Comparison of ENCODE assay signal across 8 cellular contexts in the genomic region with DNA sequence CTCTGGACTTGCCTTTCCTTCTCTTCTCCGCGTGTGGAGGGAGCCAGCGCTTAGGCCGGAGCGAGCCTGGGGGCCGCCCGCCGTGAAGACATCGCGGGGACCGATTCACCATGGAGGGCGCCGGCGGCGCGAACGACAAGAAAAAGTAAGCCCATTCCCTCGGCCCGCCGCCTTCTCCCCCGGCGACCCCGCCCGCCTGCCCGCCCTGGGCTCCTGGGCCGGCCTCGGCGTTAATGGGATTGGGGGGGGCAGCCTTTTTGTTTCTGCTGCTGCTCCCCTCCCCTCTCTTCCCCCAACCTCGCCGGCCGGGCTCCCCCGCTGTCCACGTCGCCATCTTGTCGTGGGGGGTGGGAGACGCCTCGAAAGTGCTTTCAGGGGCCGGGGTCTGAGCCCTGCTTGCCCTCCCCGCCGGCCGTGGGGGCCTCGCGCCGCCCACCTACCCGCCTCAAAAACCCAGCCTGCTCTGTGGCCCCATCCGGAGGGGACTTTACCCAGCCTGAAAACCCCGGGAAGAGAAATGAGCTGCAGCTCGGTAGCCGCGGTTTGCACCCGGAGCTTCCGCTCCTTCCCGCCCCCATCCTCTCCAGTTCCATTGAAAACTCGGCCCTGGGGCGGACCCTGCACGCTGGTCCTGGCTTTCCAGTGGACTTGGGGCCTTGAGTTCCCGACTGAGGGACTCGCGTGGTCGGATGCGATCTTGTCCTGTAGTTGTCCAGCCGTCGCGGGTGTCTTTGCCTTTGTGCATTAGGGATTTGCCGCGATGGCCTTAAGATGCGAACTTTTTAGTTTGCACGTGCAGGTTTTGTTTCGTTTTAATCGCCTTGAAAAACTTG. TPM values are rescaled to one million over a fixed set of nuclear protein-coding genes. Genes with fewer than 3 reads are reported as not detected.
DNase-seq lines count a peak whose midpoint lies in the region; ATAC-seq and TF ChIP-seq lines count a peak whose summit lies in the region.

No MANE protein-coding gene starts in this region.

- peaks cover 27% of the 10 kb centered on the region for H3K36me3 Mint-ChIP-seq in activated naive CD4-positive, alpha-beta T cell treated with anti-CD3 and anti-CD28 coated beads, Interleukin-2, amount 50 U/mL, for 24 hours

- H3K27me3 ChIP-seq in ovary (no peaks in the 10 kb centered on the region), upper lobe of right lung (no peaks in the 10 kb centered on the region)

- H3K36me3 ChIP-seq in ovary (no peaks in the 10 kb centered on the region), upper lobe of right lung (no peaks in the 10 kb centered on the region)

- TF ChIP-seq EP300 in ovary (IDR thresholded peaks at IDR 0.05): no peak

- TF ChIP-seq POLR2A in ovary (IDR thresholded peaks at IDR 0.05): peak; percentile 10

- no peaks in the 10 kb centered on the region for H3K9me3 Mint-ChIP-seq in activated naive CD4-positive, alpha-beta T cell treated with anti-CD3 and anti-CD28 coated beads, Interleukin-2, amount 50 U/mL, for 24 hours

- H3K27ac Mint-ChIP-seq in activated naive CD4-positive, alpha-beta T cell treated with anti-CD3 and anti-CD28 coated beads, Interleukin-2, amount 50 U/mL, for 24 hours: peak overlapping the region; percentile 97

- H3K4me3 ChIP-seq in ovary (peak overlapping the region; percentile 96), upper lobe of right lung (peak overlapping the region; percentile 89)

- H3K4me1 Mint-ChIP-seq in activated naive CD4-positive, alpha-beta T cell treated with anti-CD3 and anti-CD28 coated beads, Interleukin-2, amount 50 U/mL, for 24 hours: peaks cover 59% of the 10 kb centered on the region

- no peaks in the 10 kb centered on the region for H3K27me3 Mint-ChIP-seq in activated naive CD4-positive, alpha-beta T cell treated with anti-CD3 and anti-CD28 coated beads, Interleukin-2, amount 50 U/mL, for 24 hours

- H3K4me3 Mint-ChIP-seq in activated naive CD4-positive, alpha-beta T cell treated with anti-CD3 and anti-CD28 coated beads, Interleukin-2, amount 50 U/mL, for 24 hours: peak overlapping the region; percentile 99

- WGBS in ovary, 3 donors: 0 to 1% (median 0%) methylated on average over 60 to 70 of the region's 70 CpGs

- peak; percentile 35 for DNase-seq in CMK (ENCODE audit: low read depth)
- peak; percentile 41 to 59 for DNase-seq in Kasumi-1 (lab: John Stamatoyannopoulos, UW)
- DNase-seq in SK-N-DZ (ENCODE audit: low spot score): peak; percentile 57
- DNase-seq in Right ventricle myocardium inferior (ENCODE audit: missing footprints): peak; percentile 74
- peak; percentile 42 to 71 (median 64) for DNase-seq in ovary
- peak; percentile 83 for DNase-seq in upper lobe of right lung

- intact Hi-C loops in Right ventricle myocardium inferior (cut with DNase I): loop anchor here (1.0 to 5.0 kb wide), 5 partner anchors 56 to 229 kb away; no protein-coding TSS in a partner anchor
- intact Hi-C loops in ovary (cut with DNase I): loop anchor here in 1 of 4 donors (10.0 kb wide), 1 partner anchor 221 kb away; no protein-coding TSS in a partner anchor
- intact Hi-C loops in upper lobe of right lung (cut with DNase I): no loop called here

- H3K4me1 ChIP-seq in ovary (ENCODE audit: insufficient read depth): peaks cover 3% of the 10 kb centered on the region
- H3K4me1 ChIP-seq in upper lobe of right lung: peaks cover 21% of the 10 kb centered on the region

- peak in 1 of 3 donors; percentile 6 for TF ChIP-seq CTCF in ovary (IDR thresholded peaks at IDR 0.05)
- no peak for TF ChIP-seq CTCF in upper lobe of right lung (IDR thresholded peaks at IDR 0.05)

- H3K27ac ChIP-seq in ovary: peak overlapping the region; percentile 83 to 95
- H3K27ac ChIP-seq in upper lobe of right lung: peak overlapping the region; percentile 97

- ATAC-seq in GM21529 (IDR thresholded peaks at IDR 0.05; ENCODE audit: unreplicated experiment) (peak; percentile 10), Right ventricle myocardium inferior (peak; percentile 43), upper lobe of right lung (peak; percentile 35)

- H3K9me3 ChIP-seq in ovary: no peaks in the 10 kb centered on the region
- no peaks in the 10 kb centered on the region for H3K9me3 ChIP-seq in upper lobe of right lung

RNA-seq across cellular contexts. Expression of gene HIF1A, which starts 0.6 kb away (rescaled TPM):
- polyA plus RNA-seq in SK-N-DZ (2014; cell fraction: cytosol; rRNA removed): 87.4 and 108 TPM in 2 replicates
- polyA plus RNA-seq in SK-N-DZ (2014; cell fraction: nucleus; rRNA removed): 53.1 and 60.4 TPM in 2 replicates
- 53.4 TPM for total RNA-seq in Right ventricle myocardium inferior
- 100 to 1,000 TPM in 4 of 7 donors, 10 to 100 TPM in 3; 85.1 to 204 (median 116) TPM for total RNA-seq in ovary
- polyA plus RNA-seq in ovary: 100 to 1,000 TPM in 1 of 2 donors, 10 to 100 TPM in 1; 41.6 to 165 TPM
- total RNA-seq in upper lobe of right lung: 108 TPM

Comparison
In these comparisons a context has a peak if more than half of its experiments do, and no peak if none do; other contexts are left out.
1. Peak in every context shown above with its lines: DNase-seq, ATAC-seq, H3K4me3 ChIP-seq and H3K27ac ChIP-seq.